Comparison of ENCODE assay signal across 8 cellular contexts in the genomic region with DNA sequence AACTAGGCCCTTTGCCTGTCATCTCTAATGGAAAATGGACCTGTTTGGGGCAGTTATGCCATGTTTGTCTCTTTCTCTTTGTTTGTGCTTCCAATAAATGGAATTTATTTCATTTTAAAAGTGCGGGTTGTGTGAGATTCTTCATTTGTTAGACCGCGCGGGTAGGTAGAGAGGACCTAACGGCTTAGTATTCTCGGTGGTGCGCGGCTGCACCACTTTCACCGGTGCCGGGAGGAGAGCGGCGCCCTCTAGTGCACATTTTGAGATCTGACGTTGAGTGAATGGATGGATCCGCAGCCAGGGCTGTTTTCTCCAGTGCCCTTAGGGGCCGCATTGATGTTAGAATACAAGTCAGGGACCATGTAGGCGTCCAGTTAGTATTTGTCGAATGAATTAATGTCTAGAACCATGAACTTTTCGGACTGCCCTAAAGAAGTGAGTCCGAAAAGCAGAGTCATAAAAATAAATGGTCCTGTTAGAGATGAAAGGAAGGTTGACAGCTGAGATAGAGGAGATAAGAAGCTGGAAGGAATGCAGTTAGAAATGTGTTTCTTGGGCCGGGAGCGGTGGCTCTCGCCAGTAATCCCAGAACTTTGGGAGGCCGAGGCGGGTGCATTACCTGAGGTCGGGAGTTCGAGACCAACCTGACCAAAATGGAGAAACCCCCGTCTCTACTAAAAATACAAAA. TPM values are rescaled to one million over a fixed set of nuclear protein-coding genes. Genes with fewer than 3 reads are reported as not detected.
DNase-seq lines count a peak whose midpoint lies in the region; ATAC-seq and TF ChIP-seq lines count a peak whose summit lies in the region.

No MANE protein-coding gene starts in this region.

- no peak for DNase-seq in BJ (ENCODE audit: low read depth)
- DNase-seq in NCI-H446 treated with DMSO at 0.1 percent for 48 hours (lab: John Stamatoyannopoulos, UW): peak; percentile 59
- peak in 54 of 61 donors; percentile 16 to 82 (median 56) for DNase-seq in caudate nucleus (lab: John Stamatoyannopoulos, UW)
- DNase-seq in left lung: peak; percentile 76 to 92
- DNase-seq in stimulated activated CD4-positive, alpha-beta T cell treated with anti-CD3 and anti-CD28 coated beads, Interleukin-4, amount 100 ng/mL, for 4 hours: peak; percentile 80 to 81

- no peaks in the 10 kb centered on the region for H3K4me1 ChIP-seq in left lung

- H3K4me3 ChIP-seq in BJ (ENCODE audit: low read depth, low read length) (no peak overlapping the region), left lung (no peak overlapping the region)

- TF ChIP-seq CTCF in BJ (IDR thresholded peaks at IDR 0.05; ENCODE audit: insufficient read depth, low read depth, low read length) (peak; percentile 87), left lung (IDR thresholded peaks at IDR 0.05) (peak; percentile 57 to 90)

- intact Hi-C loops in left lung (cut with DNase I): loop anchor here in 1 of 2 donors (10.0 kb wide), 1 partner anchor 66 kb away; no protein-coding TSS in a partner anchor

- no peaks in the 10 kb centered on the region for H3K9me3 ChIP-seq in left lung

- CTCF ChIA-PET in BJ (lab: Yijun Ruan, JAX): interaction anchor here (0.6 to 2.1 kb wide), 16 partner anchors 9 to 81 kb away, joined by 3 to 10 read pairs (median 4); a partner anchor contains a TSS

- 0 out of 2 replicates have a peak, but pooled peaks cover 2% of the 10 kb centered on the region for H3K27me3 ChIP-seq in BJ (ENCODE audit: control insufficient read depth, insufficient read depth, low read length)
- no peaks in the 10 kb centered on the region for H3K27me3 ChIP-seq in left lung

- ATAC-seq in GM19324 (IDR thresholded peaks at IDR 0.05; ENCODE audit: low FRiP score, unreplicated experiment) (peak; percentile 93), HG03378 (IDR thresholded peaks at IDR 0.05; ENCODE audit: unreplicated experiment) (peak; percentile 92), left lung (peak; percentile 100)
- ATAC-seq in activated CD4-positive, CD25-positive, alpha-beta regulatory T cell treated with anti-CD3 and anti-CD28 coated beads, Interleukin-2, amount 50 U/mL, for 24 hours: peak; percentile 97 to 99

- POLR2A ChIA-PET in BJ (lab: Charles Lee): no interaction called here

- H3K27ac ChIP-seq in caudate nucleus (ENCODE audit: low read depth, low read length) (no peak overlapping the region), left lung (no peak overlapping the region)

- H3K36me3 ChIP-seq in BJ (ENCODE audit: control insufficient read depth, insufficient read depth, low read length) (no peaks in the 10 kb centered on the region), left lung (no peaks in the 10 kb centered on the region)

RNA-seq across cellular contexts. Expression of a gene that starts 29.3 kb away (rescaled TPM):
- not detected in 2 replicates for polyA plus RNA-seq in BJ (2011; rRNA removed)
- polyA minus RNA-seq in BJ (2011; rRNA and poly(A)+ RNA removed): not detected in 2 replicates
- total RNA-seq in left lung: 10 to 100 TPM; 17.1 to 37.3 TPM

RNA-seq across cellular contexts. Expression of a gene that starts 42.0 kb away (rescaled TPM):
- polyA plus RNA-seq in BJ (2011; rRNA removed): 1.6 and 2.1 TPM in 2 replicates
- 0.57 and 1.00 TPM in 2 replicates for polyA minus RNA-seq in BJ (2011; rRNA and poly(A)+ RNA removed)
- total RNA-seq in left lung: 1 to 10 TPM; 5.2 to 5.6 TPM

RNA-seq across cellular contexts. Expression of a gene that starts 52.5 kb away (rescaled TPM):
- polyA plus RNA-seq in BJ (2011; rRNA removed): 41.3 and 65.7 TPM in 2 replicates
- polyA minus RNA-seq in BJ (2011; rRNA and poly(A)+ RNA removed): 23.7 and 37.6 TPM in 2 replicates
- total RNA-seq in left lung: 100 to 1,000 TPM in 1 of 2 donors, 10 to 100 TPM in 1; 81.4 to 110 TPM
